In genomic region chr7:140744005-140744404, GRCh38 we compare ENCODE assay signal across 1 cellular context.
TF ChIP-seq lines count a peak whose summit lies in the region.

No MANE protein-coding gene starts in this region.

TF ChIP-seq in HepG2, 621 proteins besides CTCF, POLR2A, EP300 and RAD21 (continued from another document and continues in another):
- TF ChIP-seq, protein P1, sequence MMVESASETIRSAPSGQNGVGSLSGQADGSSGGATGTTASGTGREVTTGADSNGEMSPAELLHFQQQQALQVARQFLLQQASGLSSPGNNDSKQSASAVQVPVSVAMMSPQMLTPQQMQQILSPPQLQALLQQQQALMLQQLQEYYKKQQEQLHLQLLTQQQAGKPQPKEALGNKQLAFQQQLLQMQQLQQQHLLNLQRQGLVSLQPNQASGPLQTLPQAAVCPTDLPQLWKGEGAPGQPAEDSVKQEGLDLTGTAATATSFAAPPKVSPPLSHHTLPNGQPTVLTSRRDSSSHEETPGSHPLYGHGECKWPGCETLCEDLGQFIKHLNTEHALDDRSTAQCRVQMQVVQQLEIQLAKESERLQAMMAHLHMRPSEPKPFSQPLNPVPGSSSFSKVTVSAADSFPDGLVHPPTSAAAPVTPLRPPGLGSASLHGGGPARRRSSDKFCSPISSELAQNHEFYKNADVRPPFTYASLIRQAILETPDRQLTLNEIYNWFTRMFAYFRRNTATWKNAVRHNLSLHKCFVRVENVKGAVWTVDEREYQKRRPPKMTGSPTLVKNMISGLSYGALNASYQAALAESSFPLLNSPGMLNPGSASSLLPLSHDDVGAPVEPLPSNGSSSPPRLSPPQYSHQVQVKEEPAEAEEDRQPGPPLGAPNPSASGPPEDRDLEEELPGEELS (CRISPR knock-in tag; IDR thresholded peaks at IDR 0.05), result peak; percentile 62
- TF ChIP-seq TCF7 (IDR thresholded peaks at IDR 0.05; ENCODE audit: low read depth) (0 out of 2 replicates have a peak, but pooled peaks have one; percentile 23), KDM5B (CRISPR knock-in tag; IDR thresholded peaks at IDR 0.05; ENCODE audit: borderline replicate concordance) (no peak), ZFP36L1 (CRISPR knock-in tag; IDR thresholded peaks at IDR 0.05) (no peak), MAFF (IDR thresholded peaks at IDR 0.05; ENCODE audit: low read depth, low read length) (no peak), MEIS1 (CRISPR knock-in tag; IDR thresholded peaks at IDR 0.05; ENCODE audit: borderline replicate concordance) (no peak), ZNF263 (CRISPR knock-in tag; IDR thresholded peaks at IDR 0.05) (no peak), EHMT2 (IDR thresholded peaks at IDR 0.05; ENCODE audit: borderline replicate concordance, low read depth, low read length) (no peak), DBP (CRISPR knock-in tag; IDR thresholded peaks at IDR 0.05; ENCODE audit: not compliant biosample characterization) (no peak), ESRRA (CRISPR knock-in tag; IDR thresholded peaks at IDR 0.05; ENCODE audit: low read depth) (peak; percentile 98), ZNF788 (CRISPR knock-in tag; IDR thresholded peaks at IDR 0.05; ENCODE audit: borderline replicate concordance) (no peak; the same call in 1 of the 2 replicates), NAIF1 (CRISPR knock-in tag; IDR thresholded peaks at IDR 0.05; ENCODE audit: borderline replicate concordance) (no peak), ZNF18 (CRISPR knock-in tag; IDR thresholded peaks at IDR 0.05; ENCODE audit: insufficient replicate concordance) (no peak), HCFC1 (IDR thresholded peaks at IDR 0.05; ENCODE audit: low read depth, low read length) (no peak), ZNF569 (CRISPR knock-in tag; IDR thresholded peaks at IDR 0.05; ENCODE audit: borderline replicate concordance) (no peak), HOMEZ (CRISPR knock-in tag; IDR thresholded peaks at IDR 0.05; ENCODE audit: low read depth) (peak; percentile 85; the same call in 1 of the 2 replicates), ZEB1 (IDR thresholded peaks at IDR 0.05; ENCODE audit: insufficient replicate concordance, low read depth) (peak; percentile 71), ZNF460 (CRISPR knock-in tag; IDR thresholded peaks at IDR 0.05; ENCODE audit: borderline replicate concordance) (no peak), ZNF564 (CRISPR knock-in tag; IDR thresholded peaks at IDR 0.05) (no peak), ZNF75D (CRISPR knock-in tag; IDR thresholded peaks at IDR 0.05; ENCODE audit: borderline replicate concordance) (no peak), ZNF260 (CRISPR knock-in tag; IDR thresholded peaks at IDR 0.05; ENCODE audit: borderline replicate concordance, low read depth) (no peak), HHEX (CRISPR knock-in tag; IDR thresholded peaks at IDR 0.05) (no peak), ZNF121 (CRISPR knock-in tag; IDR thresholded peaks at IDR 0.05) (no peak), NFKBIZ (CRISPR knock-in tag; IDR thresholded peaks at IDR 0.05) (no peak), RXRA (CRISPR knock-in tag; IDR thresholded peaks at IDR 0.05) (peak; percentile 29; the same call in 1 of the 2 replicates), HMGA1 (CRISPR knock-in tag; conservative IDR thresholded peaks at IDR 0.05) (no peak), HBP1 (CRISPR knock-in tag; IDR thresholded peaks at IDR 0.05; ENCODE audit: low read depth) (no peak), MBD4 (IDR thresholded peaks at IDR 0.05; ENCODE audit: borderline replicate concordance, low read length) (no peak), AKAP8 (CRISPR knock-in tag; IDR thresholded peaks at IDR 0.05) (no peak), ZNF878 (CRISPR knock-in tag; IDR thresholded peaks at IDR 0.05) (no peak), HES4 (CRISPR knock-in tag; IDR thresholded peaks at IDR 0.05; ENCODE audit: borderline replicate concordance) (no peak), PAF1 (CRISPR knock-in tag; IDR thresholded peaks at IDR 0.05) (no peak), ZFP37 (CRISPR knock-in tag; IDR thresholded peaks at IDR 0.05; ENCODE audit: borderline replicate concordance) (no peak), NFE2L2 (IDR thresholded peaks at IDR 0.05; ENCODE audit: low read length) (no peak), ZNF678 (CRISPR knock-in tag; IDR thresholded peaks at IDR 0.05) (no peak)
- TF ChIP-seq, protein P2, sequence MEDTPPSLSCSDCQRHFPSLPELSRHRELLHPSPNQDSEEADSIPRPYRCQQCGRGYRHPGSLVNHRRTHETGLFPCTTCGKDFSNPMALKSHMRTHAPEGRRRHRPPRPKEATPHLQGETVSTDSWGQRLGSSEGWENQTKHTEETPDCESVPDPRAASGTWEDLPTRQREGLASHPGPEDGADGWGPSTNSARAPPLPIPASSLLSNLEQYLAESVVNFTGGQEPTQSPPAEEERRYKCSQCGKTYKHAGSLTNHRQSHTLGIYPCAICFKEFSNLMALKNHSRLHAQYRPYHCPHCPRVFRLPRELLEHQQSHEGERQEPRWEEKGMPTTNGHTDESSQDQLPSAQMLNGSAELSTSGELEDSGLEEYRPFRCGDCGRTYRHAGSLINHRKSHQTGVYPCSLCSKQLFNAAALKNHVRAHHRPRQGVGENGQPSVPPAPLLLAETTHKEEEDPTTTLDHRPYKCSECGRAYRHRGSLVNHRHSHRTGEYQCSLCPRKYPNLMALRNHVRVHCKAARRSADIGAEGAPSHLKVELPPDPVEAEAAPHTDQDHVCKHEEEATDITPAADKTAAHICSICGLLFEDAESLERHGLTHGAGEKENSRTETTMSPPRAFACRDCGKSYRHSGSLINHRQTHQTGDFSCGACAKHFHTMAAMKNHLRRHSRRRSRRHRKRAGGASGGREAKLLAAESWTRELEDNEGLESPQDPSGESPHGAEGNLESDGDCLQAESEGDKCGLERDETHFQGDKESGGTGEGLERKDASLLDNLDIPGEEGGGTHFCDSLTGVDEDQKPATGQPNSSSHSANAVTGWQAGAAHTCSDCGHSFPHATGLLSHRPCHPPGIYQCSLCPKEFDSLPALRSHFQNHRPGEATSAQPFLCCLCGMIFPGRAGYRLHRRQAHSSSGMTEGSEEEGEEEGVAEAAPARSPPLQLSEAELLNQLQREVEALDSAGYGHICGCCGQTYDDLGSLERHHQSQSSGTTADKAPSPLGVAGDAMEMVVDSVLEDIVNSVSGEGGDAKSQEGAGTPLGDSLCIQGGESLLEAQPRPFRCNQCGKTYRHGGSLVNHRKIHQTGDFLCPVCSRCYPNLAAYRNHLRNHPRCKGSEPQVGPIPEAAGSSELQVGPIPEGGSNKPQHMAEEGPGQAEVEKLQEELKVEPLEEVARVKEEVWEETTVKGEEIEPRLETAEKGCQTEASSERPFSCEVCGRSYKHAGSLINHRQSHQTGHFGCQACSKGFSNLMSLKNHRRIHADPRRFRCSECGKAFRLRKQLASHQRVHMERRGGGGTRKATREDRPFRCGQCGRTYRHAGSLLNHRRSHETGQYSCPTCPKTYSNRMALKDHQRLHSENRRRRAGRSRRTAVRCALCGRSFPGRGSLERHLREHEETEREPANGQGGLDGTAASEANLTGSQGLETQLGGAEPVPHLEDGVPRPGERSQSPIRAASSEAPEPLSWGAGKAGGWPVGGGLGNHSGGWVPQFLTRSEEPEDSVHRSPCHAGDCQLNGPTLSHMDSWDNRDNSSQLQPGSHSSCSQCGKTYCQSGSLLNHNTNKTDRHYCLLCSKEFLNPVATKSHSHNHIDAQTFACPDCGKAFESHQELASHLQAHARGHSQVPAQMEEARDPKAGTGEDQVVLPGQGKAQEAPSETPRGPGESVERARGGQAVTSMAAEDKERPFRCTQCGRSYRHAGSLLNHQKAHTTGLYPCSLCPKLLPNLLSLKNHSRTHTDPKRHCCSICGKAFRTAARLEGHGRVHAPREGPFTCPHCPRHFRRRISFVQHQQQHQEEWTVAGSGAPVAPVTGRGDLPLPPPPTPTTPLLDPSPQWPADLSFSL (CRISPR knock-in tag; IDR thresholded peaks at IDR 0.05), result no peak
- TF ChIP-seq, protein P3, sequence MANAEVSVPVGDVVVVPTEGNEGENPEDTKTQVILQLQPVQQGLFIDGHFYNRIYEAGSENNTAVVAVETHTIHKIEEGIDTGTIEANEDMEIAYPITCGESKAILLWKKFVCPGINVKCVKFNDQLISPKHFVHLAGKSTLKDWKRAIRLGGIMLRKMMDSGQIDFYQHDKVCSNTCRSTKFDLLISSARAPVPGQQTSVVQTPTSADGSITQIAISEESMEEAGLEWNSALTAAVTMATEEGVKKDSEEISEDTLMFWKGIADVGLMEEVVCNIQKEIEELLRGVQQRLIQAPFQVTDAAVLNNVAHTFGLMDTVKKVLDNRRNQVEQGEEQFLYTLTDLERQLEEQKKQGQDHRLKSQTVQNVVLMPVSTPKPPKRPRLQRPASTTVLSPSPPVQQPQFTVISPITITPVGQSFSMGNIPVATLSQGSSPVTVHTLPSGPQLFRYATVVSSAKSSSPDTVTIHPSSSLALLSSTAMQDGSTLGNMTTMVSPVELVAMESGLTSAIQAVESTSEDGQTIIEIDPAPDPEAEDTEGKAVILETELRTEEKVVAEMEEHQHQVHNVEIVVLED (CRISPR knock-in tag; IDR thresholded peaks at IDR 0.05; ENCODE audit: borderline replicate concordance), result no peak
- TF ChIP-seq, protein P4, sequence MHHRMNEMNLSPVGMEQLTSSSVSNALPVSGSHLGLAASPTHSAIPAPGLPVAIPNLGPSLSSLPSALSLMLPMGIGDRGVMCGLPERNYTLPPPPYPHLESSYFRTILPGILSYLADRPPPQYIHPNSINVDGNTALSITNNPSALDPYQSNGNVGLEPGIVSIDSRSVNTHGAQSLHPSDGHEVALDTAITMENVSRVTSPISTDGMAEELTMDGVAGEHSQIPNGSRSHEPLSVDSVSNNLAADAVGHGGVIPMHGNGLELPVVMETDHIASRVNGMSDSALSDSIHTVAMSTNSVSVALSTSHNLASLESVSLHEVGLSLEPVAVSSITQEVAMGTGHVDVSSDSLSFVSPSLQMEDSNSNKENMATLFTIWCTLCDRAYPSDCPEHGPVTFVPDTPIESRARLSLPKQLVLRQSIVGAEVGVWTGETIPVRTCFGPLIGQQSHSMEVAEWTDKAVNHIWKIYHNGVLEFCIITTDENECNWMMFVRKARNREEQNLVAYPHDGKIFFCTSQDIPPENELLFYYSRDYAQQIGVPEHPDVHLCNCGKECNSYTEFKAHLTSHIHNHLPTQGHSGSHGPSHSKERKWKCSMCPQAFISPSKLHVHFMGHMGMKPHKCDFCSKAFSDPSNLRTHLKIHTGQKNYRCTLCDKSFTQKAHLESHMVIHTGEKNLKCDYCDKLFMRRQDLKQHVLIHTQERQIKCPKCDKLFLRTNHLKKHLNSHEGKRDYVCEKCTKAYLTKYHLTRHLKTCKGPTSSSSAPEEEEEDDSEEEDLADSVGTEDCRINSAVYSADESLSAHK (CRISPR knock-in tag; IDR thresholded peaks at IDR 0.05; ENCODE audit: borderline replicate concordance), result no peak
- TF ChIP-seq, protein P5, sequence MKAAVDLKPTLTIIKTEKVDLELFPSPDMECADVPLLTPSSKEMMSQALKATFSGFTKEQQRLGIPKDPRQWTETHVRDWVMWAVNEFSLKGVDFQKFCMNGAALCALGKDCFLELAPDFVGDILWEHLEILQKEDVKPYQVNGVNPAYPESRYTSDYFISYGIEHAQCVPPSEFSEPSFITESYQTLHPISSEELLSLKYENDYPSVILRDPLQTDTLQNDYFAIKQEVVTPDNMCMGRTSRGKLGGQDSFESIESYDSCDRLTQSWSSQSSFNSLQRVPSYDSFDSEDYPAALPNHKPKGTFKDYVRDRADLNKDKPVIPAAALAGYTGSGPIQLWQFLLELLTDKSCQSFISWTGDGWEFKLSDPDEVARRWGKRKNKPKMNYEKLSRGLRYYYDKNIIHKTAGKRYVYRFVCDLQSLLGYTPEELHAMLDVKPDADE (CRISPR knock-in tag; IDR thresholded peaks at IDR 0.05), result no peak
- TF ChIP-seq, protein P6, sequence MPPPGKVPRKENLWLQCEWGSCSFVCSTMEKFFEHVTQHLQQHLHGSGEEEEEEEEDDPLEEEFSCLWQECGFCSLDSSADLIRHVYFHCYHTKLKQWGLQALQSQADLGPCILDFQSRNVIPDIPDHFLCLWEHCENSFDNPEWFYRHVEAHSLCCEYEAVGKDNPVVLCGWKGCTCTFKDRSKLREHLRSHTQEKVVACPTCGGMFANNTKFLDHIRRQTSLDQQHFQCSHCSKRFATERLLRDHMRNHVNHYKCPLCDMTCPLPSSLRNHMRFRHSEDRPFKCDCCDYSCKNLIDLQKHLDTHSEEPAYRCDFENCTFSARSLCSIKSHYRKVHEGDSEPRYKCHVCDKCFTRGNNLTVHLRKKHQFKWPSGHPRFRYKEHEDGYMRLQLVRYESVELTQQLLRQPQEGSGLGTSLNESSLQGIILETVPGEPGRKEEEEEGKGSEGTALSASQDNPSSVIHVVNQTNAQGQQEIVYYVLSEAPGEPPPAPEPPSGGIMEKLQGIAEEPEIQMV (CRISPR knock-in tag; IDR thresholded peaks at IDR 0.05; ENCODE audit: low read depth), result no peak
